In the genomic region with DNA sequence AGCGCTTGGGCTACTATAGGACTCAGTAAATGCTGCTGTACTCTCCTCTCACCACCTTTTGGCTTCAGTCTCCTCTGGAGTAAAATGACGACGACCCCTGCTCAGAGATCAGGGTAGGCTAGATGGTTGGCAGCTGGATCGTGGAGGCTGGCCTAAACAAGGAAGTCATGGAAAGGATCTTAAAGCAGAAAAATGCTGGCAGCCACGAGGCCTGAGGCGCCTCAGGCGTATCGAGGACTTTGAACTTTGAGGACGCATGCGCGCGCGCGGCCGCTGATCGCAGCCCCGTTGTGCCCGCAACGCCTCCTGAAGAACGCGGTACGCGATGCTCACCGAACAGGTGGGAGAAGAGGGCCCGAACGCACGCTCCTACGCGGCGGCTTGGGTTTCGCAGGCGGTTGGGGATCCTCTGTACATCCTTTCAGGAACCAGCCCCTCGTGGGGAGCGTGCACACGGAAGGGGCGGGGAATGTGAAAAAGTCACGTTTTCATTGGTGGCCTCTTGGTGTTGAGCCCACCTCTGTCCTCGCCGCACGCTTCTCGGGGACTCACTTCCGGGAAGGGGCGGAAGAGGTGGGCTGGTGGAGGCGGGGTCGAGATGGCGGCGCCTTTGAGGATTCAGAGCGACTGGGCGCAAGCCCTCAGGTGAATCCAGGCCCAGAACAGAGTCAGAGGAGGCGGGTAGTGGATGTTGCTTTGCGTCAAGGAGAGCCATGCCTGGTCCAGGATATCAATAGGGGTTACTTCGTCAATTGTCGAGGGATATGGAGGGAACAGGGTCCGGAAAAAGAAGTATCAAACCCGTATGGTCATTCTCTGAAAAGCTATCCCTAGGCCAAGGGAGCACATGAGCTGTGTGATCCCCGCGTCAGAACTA, we compare ENCODE assay signal across 8 cellular contexts. TPM values are rescaled to one million over a fixed set of nuclear protein-coding genes. Genes with fewer than 3 reads are reported as not detected.
DNase-seq lines count a peak whose midpoint lies in the region; ATAC-seq and TF ChIP-seq lines count a peak whose summit lies in the region.

Gene COA4 (minus strand): TSS at position 423 of the 877 bp plus-strand sequence. CDS start 3,468 bp downstream, outside the sequence.
Gene PAAF1 (plus strand): TSS at position 576 of the 877 bp plus-strand sequence. CDS start 23 bp downstream, at position 599.

- peak within 1 kb of the TSS; percentile 84 for H3K27ac ChIP-seq in OCI-LY3 (ENCODE audit: low read length)

- peaks cover 1% of the 10 kb centered on the region for H3K27me3 Mint-ChIP-seq in endothelial cell (ENCODE audit: unreplicated experiment)

- H3K4me2 ChIP-seq in OCI-LY3 (ENCODE audit: low read length), result peak within 1 kb of the TSS; percentile 98

- H3K9me3 ChIP-seq in OCI-LY3 (ENCODE audit: insufficient read depth, low read length), result no peaks in the 10 kb centered on the region

- peak within 1 kb of the TSS; percentile 98 for H2AFZ ChIP-seq in OCI-LY3 (ENCODE audit: low read depth, low read length)

- peak within 1 kb of the TSS; percentile 92 for H3K4me3 ChIP-seq in OCI-LY3 (ENCODE audit: low read length)

- H3K27ac Mint-ChIP-seq in endothelial cell (ENCODE audit: unreplicated experiment), result peak within 1 kb of the TSS; percentile 94

- peak; percentile 94 for ATAC-seq in GM21515 (IDR thresholded peaks at IDR 0.05; ENCODE audit: unreplicated experiment)

- peak within 1 kb of the TSS; percentile 94 for H3K9ac ChIP-seq in OCI-LY3 (ENCODE audit: low read length)

- TF ChIP-seq CTCF in OCI-LY3 (IDR thresholded peaks at IDR 0.05; ENCODE audit: low read depth, low read length) (no peak), endothelial cell (IDR thresholded peaks at IDR 0.05; ENCODE audit: unreplicated experiment) (no peak)

- H3K36me3 Mint-ChIP-seq in endothelial cell (ENCODE audit: low read depth, unreplicated experiment), result peaks cover 7% of the 10 kb centered on the region

- peaks cover 48% of the 10 kb centered on the region for H3K79me2 ChIP-seq in OCI-LY3 (ENCODE audit: low read length)

- peaks cover 29% of the 10 kb centered on the region for H3K36me3 ChIP-seq in OCI-LY3 (replicated peaks; ENCODE audit: low read depth, low read length)

- H3K27me3 ChIP-seq in OCI-LY3 (ENCODE audit: low read depth, low read length), result no peaks in the 10 kb centered on the region

- H3K4me1 ChIP-seq in OCI-LY3 (ENCODE audit: low read length), result peaks cover 10% of the 10 kb centered on the region

- DNase-seq in D341Med (ENCODE audit: low spot score), result peak; percentile 96
- DNase-seq in HuH-7 (ENCODE audit: low spot score), result peak; percentile 94
- peak; percentile 93 for DNase-seq in activated CD8-positive, alpha-beta memory T cell treated with anti-CD3 and anti-CD28 coated beads, Interleukin-2, amount 50 U/mL, for 48 hours
- peak; percentile 82 for DNase-seq in endothelial cell (ENCODE audit: low spot score)
- peak; percentile 98 for DNase-seq in midbrain (lab: John Stamatoyannopoulos, UW)
- DNase-seq in stimulated activated CD8-positive, alpha-beta memory T cell treated with anti-CD3 and anti-CD28 coated beads, Interleukin-2, amount 100 ng/mL, for 1 hour (ENCODE audit: low read depth in 2 of 2), result peak; percentile 79 to 89

- H4K20me1 ChIP-seq in OCI-LY3 (ENCODE audit: insufficient read depth, low read length), result no peaks in the 10 kb centered on the region

- peak within 1 kb of the TSS; percentile 98 for H3K4me3 Mint-ChIP-seq in endothelial cell (ENCODE audit: unreplicated experiment)

- H3K4me1 Mint-ChIP-seq in endothelial cell (ENCODE audit: unreplicated experiment), result peaks cover 9% of the 10 kb centered on the region

- no peaks in the 10 kb centered on the region for H3K9me3 Mint-ChIP-seq in endothelial cell (ENCODE audit: unreplicated experiment)

RNA-seq across cellular contexts. Expression of gene COA4, which starts in this region (rescaled TPM):
- 33.9 TPM for total RNA-seq in endothelial cell (ENCODE audit: unreplicated experiment)

RNA-seq across cellular contexts. Expression of gene PAAF1, which starts in this region (rescaled TPM):
- 20.3 TPM for total RNA-seq in endothelial cell (ENCODE audit: unreplicated experiment)

Comparison
In these comparisons a context has a peak if more than half of its experiments do, and no peak if none do; other contexts are left out.
1. Peak in every context shown above with its lines: DNase-seq, ATAC-seq, H3K4me3 ChIP-seq and H3K27ac ChIP-seq.